17 cellular contexts compared by ENCODE assay signal in the genomic region with DNA sequence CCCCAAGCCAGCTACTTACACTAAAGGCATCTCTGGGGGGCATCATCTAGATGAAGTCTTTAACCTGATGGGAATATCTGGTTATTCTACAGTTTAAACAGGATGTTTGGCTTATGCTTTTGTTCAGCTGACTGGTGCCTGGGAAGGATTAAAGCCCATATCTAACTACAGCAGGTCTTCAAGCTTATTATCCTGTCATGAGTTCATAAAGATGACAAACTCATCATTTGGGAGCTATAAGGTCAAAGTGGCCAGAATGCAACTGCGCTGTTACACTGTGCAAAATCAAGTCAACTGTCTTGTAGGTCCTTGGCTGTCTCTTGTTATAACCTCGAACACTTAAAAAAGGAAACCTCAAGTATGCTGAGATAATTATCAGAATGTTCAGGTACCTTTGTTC. TPM values are rescaled to one million over a fixed set of nuclear protein-coding genes. Genes with fewer than 3 reads are reported as not detected.
DNase-seq lines count a peak whose midpoint lies in the region; ATAC-seq, FAIRE-seq and TF ChIP-seq lines count a peak whose summit lies in the region.
"Had no signal": no experiment of that assay in that cellular context is flagged by ENCODE, and none has a peak within 500 bp of the region (broad histone marks: within the 10 kb centered on the region; RNA-seq: fewer than 3 reads in every experiment).

No MANE protein-coding gene starts in this region.

- no peak overlapping the region for H4K8ac ChIP-seq in IMR-90 (ENCODE audit: low read depth in 2 of 2, low read length in 2 of 2)

- TF ChIP-seq RAD21 in IMR-90 (IDR thresholded peaks at IDR 0.05; ENCODE audit: low read length) (no peak), GM12878 (IDR thresholded peaks at IDR 0.05; ENCODE audit: insufficient read depth, low read depth, low read length) (no peak)

- ATAC-seq in IMR-90 (ENCODE audit: low read depth) (no peak), GM12878 (no peak), HG03521 (IDR thresholded peaks at IDR 0.05; ENCODE audit: unreplicated experiment) (no peak)
- ATAC-seq in activated CD4-positive, alpha-beta T cell treated with anti-CD3 and anti-CD28 coated beads for 36 hours: no peak

- no peak overlapping the region for H2BK120ac ChIP-seq in IMR-90 (ENCODE audit: low read depth, low read length)

- no peak for TF ChIP-seq EP300 in GM12878 (IDR thresholded peaks at IDR 0.05; ENCODE audit: borderline replicate concordance in 1 of 2, control insufficient read depth in 1 of 2, low read depth in 2 of 2, low read length in 2 of 2)

- RAD21 ChIA-PET in GM12878 (lab: Charles Lee; ENCODE audit: unreplicated experiment): no interaction called here

- peaks cover 50% of the 10 kb centered on the region for H3K36me3 Mint-ChIP-seq in MCF 10A (ENCODE audit: insufficient read depth, unreplicated experiment)
- H3K36me3 Mint-ChIP-seq in activated CD4-positive, alpha-beta T cell treated with anti-CD3 and anti-CD28 coated beads for 36 hours (ENCODE audit: low read depth): peaks cover 24% of the 10 kb centered on the region

- no peak overlapping the region for H2BK15ac ChIP-seq in IMR-90 (ENCODE audit: low read depth, low read length)

- H2AK5ac ChIP-seq in IMR-90 (ENCODE audit: low read depth, low read length): no peak overlapping the region

- in situ Hi-C loops in mammary epithelial cell (cut with MboI; ENCODE audit: low sequenced_read_pairs in 2 of 2) (no loop called here), IMR-90 (cut with MboI; ENCODE audit: low sequenced_read_pairs) (no loop called here), GM12878 (cut with MboI) (no loop called here)

- H3K4me3 ChIP-seq in mammary epithelial cell (replicated peaks in 1 of 3; ENCODE audit: insufficient read depth in 1 of 3, low read depth in 2 of 3, low read length in 3 of 3) (no peak overlapping the region), IMR-90 (ENCODE audit: insufficient read depth, low read depth, low read length) (no peak overlapping the region), GM12878 (no peak overlapping the region)
- H3K4me3 ChIP-seq: BLaER1 treated with 17β-estradiol and CSF1 and Interleukin-3, amounts not matched to agents 10 nM and 100 nM had no signal

- no peaks in the 10 kb centered on the region; the same call in 1 of the 2 replicates for H3K9me1 ChIP-seq in IMR-90 (ENCODE audit: insufficient read depth, low read length)

- TF ChIP-seq CTCF in MCF 10A (IDR thresholded peaks at IDR 0.05; ENCODE audit: unreplicated experiment) (no peak), mammary epithelial cell (conservative IDR thresholded peaks at IDR 0.05 in 1 of 2, IDR thresholded peaks at IDR 0.05 in 1 of 2; ENCODE audit: extremely low read depth in 1 of 2, insufficient read depth in 1 of 2, low read depth in 1 of 2, low read length in 2 of 2) (no peak), IMR-90 (conservative IDR thresholded peaks at IDR 0.05; ENCODE audit: low read depth, low read length) (no peak), GM12878 (IDR thresholded peaks at IDR 0.05 in 2 of 3, conservative IDR thresholded peaks at IDR 0.05 in 1 of 3; ENCODE audit: control insufficient read depth in 2 of 3, extremely low read depth in 1 of 3, insufficient read depth in 1 of 3, low read depth in 3 of 3, low read length in 3 of 3) (no peak)

- H2BK20ac ChIP-seq in IMR-90 (ENCODE audit: low read depth, low read length): no peak overlapping the region

- dilution Hi-C loops in mammary epithelial cell (cut with HindIII; ENCODE audit: low sequenced_read_pairs): loop anchor here (5.0 kb wide), 1 partner anchor 58 kb away; no protein-coding TSS in a partner anchor
- dilution Hi-C loops in IMR-90 (cut with HindIII; ENCODE audit: low sequenced_read_pairs, unreplicated experiment): no loop called here

- no peaks in the 10 kb centered on the region for H3K27me3 ChIP-seq in mammary epithelial cell (ENCODE audit: insufficient read depth, low read length)
- no peaks in the 10 kb centered on the region for H3K27me3 ChIP-seq in IMR-90 (ENCODE audit: control insufficient read depth, insufficient read depth, low read length)
- H3K27me3 ChIP-seq in GM12878 (replicated peaks in 1 of 2; ENCODE audit: control insufficient read depth in 2 of 2, insufficient read depth in 2 of 2, low read length in 1 of 2): no peaks in the 10 kb centered on the region
- H3K27me3 ChIP-seq: BLaER1 treated with 17β-estradiol and CSF1 and Interleukin-3, amounts not matched to agents 10 nM and 100 nM had no signal

- H3K56ac ChIP-seq in IMR-90 (ENCODE audit: extremely low read depth, insufficient read depth, low read length): no peak overlapping the region

- H2BK5ac ChIP-seq in IMR-90 (ENCODE audit: low read depth, low read length, poor library complexity, severe bottlenecking): no peak overlapping the region

- H3K9me3 ChIP-seq in mammary epithelial cell (replicated peaks; ENCODE audit: insufficient read depth, low read length) (no peaks in the 10 kb centered on the region), IMR-90 (ENCODE audit: control insufficient read depth, insufficient read depth, low read length) (no peaks in the 10 kb centered on the region), GM12878 (replicated peaks; ENCODE audit: control insufficient read depth, insufficient read depth, low read length) (no peaks in the 10 kb centered on the region)
- H3K9me3 ChIP-seq: BLaER1 treated with 17β-estradiol and CSF1 and Interleukin-3, amounts not matched to agents 10 nM and 100 nM had no signal

- H3K79me2 ChIP-seq in mammary epithelial cell (ENCODE audit: insufficient read depth, low read length): no peaks in the 10 kb centered on the region
- no peaks in the 10 kb centered on the region for H3K79me2 ChIP-seq in GM12878 (ENCODE audit: control insufficient read depth, insufficient read depth, low read length)

- WGBS in mammary epithelial cell (ENCODE audit: low coverage, missing lambda C conversion rate): 77% methylated on average over 2 of the region's 2 CpGs
- 100% methylated on average over 1 of the region's 2 CpGs; no CpG with 5 or more reads in 1 of the 2 experiments for WGBS in IMR-90 (ENCODE audit: extremely low coverage in 2 of 2, insufficient read length in 1 of 2), 2 experiments
- 98% methylated on average over 2 of the region's 2 CpGs for WGBS in GM12878 (ENCODE audit: insufficient coverage, insufficient replicate concordance, low lambda C conversion rate, missing lambda C conversion rate)

- BruUV-seq in MCF 10A (replicated peaks; lab: Mats Ljungman, UMichigan) (TSS peak; percentile 79), mammary epithelial cell (replicated peaks; lab: Mats Ljungman, UMichigan) (no TSS peak), IMR-90 (replicated peaks; lab: Mats Ljungman, UMichigan) (TSS peak; percentile 77), GM12878 (replicated peaks; lab: Mats Ljungman, UMichigan) (TSS peak; percentile 42)

- H3K23ac ChIP-seq in IMR-90 (ENCODE audit: low read depth, low read length): no peak overlapping the region

- H3K9me3 Mint-ChIP-seq in MCF 10A (ENCODE audit: unreplicated experiment): no peaks in the 10 kb centered on the region
- no peaks in the 10 kb centered on the region for H3K9me3 Mint-ChIP-seq in activated CD4-positive, alpha-beta T cell treated with anti-CD3 and anti-CD28 coated beads for 36 hours (ENCODE audit: low read depth)
- H3K9me3 Mint-ChIP-seq: CD4-positive, CD25-positive, alpha-beta regulatory T cell; IgD-negative memory B cell had no signal

- H2AFZ ChIP-seq in mammary epithelial cell (ENCODE audit: low read depth, low read length): no peak overlapping the region
- no peak overlapping the region for H2AFZ ChIP-seq in IMR-90 (replicated peaks; ENCODE audit: low read length, poor library complexity)
- no peak overlapping the region for H2AFZ ChIP-seq in GM12878 (ENCODE audit: control insufficient read depth, low read depth, low read length)

- DNase-seq in MCF 10A (ENCODE audit: unreplicated experiment) (no peak), mammary epithelial cell (no peak), IMR-90 (no peak), GM12878 (ENCODE audit: low read depth, low spot score) (no peak)
- no peak for DNase-seq in activated CD4-positive, alpha-beta T cell treated with anti-CD3 and anti-CD28 coated beads for 36 hours
- no peak for DNase-seq in activated CD4-positive, alpha-beta T cell treated with anti-CD3 and anti-CD28 coated beads for 4 hours
- DNase-seq: 8988T; ACHN; CD4-positive, CD25-positive, alpha-beta regulatory T cell; DMS79; EL had no signal

- H3K27me3 Mint-ChIP-seq in MCF 10A (ENCODE audit: insufficient read depth, unreplicated experiment): no peaks in the 10 kb centered on the region
- H3K27me3 Mint-ChIP-seq in activated CD4-positive, alpha-beta T cell treated with anti-CD3 and anti-CD28 coated beads for 36 hours: no peaks in the 10 kb centered on the region
- H3K27me3 Mint-ChIP-seq: CD4-positive, CD25-positive, alpha-beta regulatory T cell; IgD-negative memory B cell had no signal

- H3K4me3 Mint-ChIP-seq in MCF 10A (ENCODE audit: unreplicated experiment): no peak overlapping the region
- no peak overlapping the region for H3K4me3 Mint-ChIP-seq in activated CD4-positive, alpha-beta T cell treated with anti-CD3 and anti-CD28 coated beads for 36 hours
- H3K4me3 Mint-ChIP-seq: CD4-positive, CD25-positive, alpha-beta regulatory T cell; IgD-negative memory B cell had no signal

- no peak overlapping the region for H3K18ac ChIP-seq in IMR-90 (ENCODE audit: low read depth, low read length)

- SMC1A ChIA-PET in GM12878 (lab: Charles Lee; ENCODE audit: uncharacterized antibody, unreplicated experiment): no interaction called here

- H3K79me1 ChIP-seq in IMR-90 (ENCODE audit: low read depth in 1 of 2, low read length in 2 of 2): no peaks in the 10 kb centered on the region

- H3K36me3 ChIP-seq in mammary epithelial cell (ENCODE audit: insufficient read depth, low read length) (no peaks in the 10 kb centered on the region), IMR-90 (ENCODE audit: control insufficient read depth, insufficient read depth, low read length) (peaks cover 21% of the 10 kb centered on the region), GM12878 (ENCODE audit: control insufficient read depth in 2 of 2, insufficient read depth in 2 of 2, low read length in 1 of 2) (peaks cover 2 to 8% of the 10 kb centered on the region in 2 experiments)

- H3K4me1 ChIP-seq in mammary epithelial cell (ENCODE audit: insufficient read depth, low read length) (peaks cover 6% of the 10 kb centered on the region), IMR-90 (ENCODE audit: control insufficient read depth, insufficient read depth, low read length) (no peaks in the 10 kb centered on the region), GM12878 (ENCODE audit: control insufficient read depth, insufficient read depth, low read length) (no peaks in the 10 kb centered on the region)

- H3K27ac Mint-ChIP-seq in MCF 10A (ENCODE audit: low read depth, unreplicated experiment): no peak overlapping the region
- no peak overlapping the region for H3K27ac Mint-ChIP-seq in activated CD4-positive, alpha-beta T cell treated with anti-CD3 and anti-CD28 coated beads for 36 hours
- H3K27ac Mint-ChIP-seq: IgD-negative memory B cell had no signal

- TF ChIP-seq POLR2A in IMR-90 (IDR thresholded peaks at IDR 0.05; ENCODE audit: low read depth, low read length) (no peak), GM12878 (IDR thresholded peaks at IDR 0.05; ENCODE audit: low read depth, low read length) (no peak)

- intact Hi-C loops in MCF 10A (cut with micrococcal nuclease): no loop called here
- intact Hi-C loops in mammary epithelial cell (cut with micrococcal nuclease): no loop called here
- intact Hi-C loops in IMR-90 (cut with micrococcal nuclease): no loop called here
- intact Hi-C loops in GM12878 (cut with micrococcal nuclease; ENCODE audit: unreplicated experiment): no loop called here
- intact Hi-C loops in activated CD4-positive, alpha-beta T cell treated with anti-CD3 and anti-CD28 coated beads for 36 hours (cut with DNase I, micrococcal nuclease): no loop called here

- no peaks in the 10 kb centered on the region for H4K20me1 ChIP-seq in mammary epithelial cell (ENCODE audit: insufficient read depth, low read length)
- no peaks in the 10 kb centered on the region for H4K20me1 ChIP-seq in IMR-90 (ENCODE audit: insufficient read depth, low read length)
- H4K20me1 ChIP-seq in GM12878 (ENCODE audit: control insufficient read depth, insufficient read depth): no peaks in the 10 kb centered on the region
- H4K20me1 ChIP-seq: BLaER1 treated with 17β-estradiol and CSF1 and Interleukin-3, amounts not matched to agents 10 nM and 100 nM had no signal

- no peak overlapping the region for H2AK9ac ChIP-seq in IMR-90 (replicated peaks; ENCODE audit: low read depth, low read length, poor library complexity)

- CTCF ChIA-PET in MCF 10A (lab: Yijun Ruan, JAX): interaction anchor here (0.5 to 2.0 kb wide), 3 partner anchors 12 to 18 kb away, joined by 4 to 5 read pairs (median 4); a partner anchor contains a TSS
- CTCF ChIA-PET in mammary epithelial cell (lab: Charles Lee; ENCODE audit: low non-redundant PET): no interaction called here
- CTCF ChIA-PET in IMR-90 (lab: Yijun Ruan, JAX): no interaction called here
- CTCF ChIA-PET in GM12878 (lab: Yijun Ruan, JAX): interaction anchor here (0.7 kb wide), 1 partner anchor 45 kb away, joined by 3 read pairs; no protein-coding TSS in a partner anchor
- CTCF ChIA-PET in activated CD4-positive, alpha-beta T cell treated with anti-CD3 and anti-CD28 coated beads for 36 hours (lab: Charles Lee): interaction anchor here (0.8 kb wide), 1 partner anchor 91 kb away, joined by 3 read pairs; no protein-coding TSS in a partner anchor

- peaks cover 17% of the 10 kb centered on the region for H3K4me1 Mint-ChIP-seq in MCF 10A (ENCODE audit: insufficient read depth, unreplicated experiment)
- H3K4me1 Mint-ChIP-seq in activated CD4-positive, alpha-beta T cell treated with anti-CD3 and anti-CD28 coated beads for 36 hours: no peaks in the 10 kb centered on the region

- H4K91ac ChIP-seq in IMR-90 (ENCODE audit: insufficient read depth, low read depth, low read length): no peak overlapping the region

- H3K4ac ChIP-seq in IMR-90 (ENCODE audit: low read depth, low read length): no peak overlapping the region

- no peak overlapping the region for H3K14ac ChIP-seq in IMR-90 (replicated peaks; ENCODE audit: low read depth, low read length)

- H3K4me2 ChIP-seq in mammary epithelial cell (ENCODE audit: insufficient read depth, low read depth, low read length) (no peak overlapping the region), IMR-90 (ENCODE audit: low read depth, low read length) (no peak overlapping the region), GM12878 (ENCODE audit: control insufficient read depth, insufficient read depth) (no peak overlapping the region)
- H3K4me2 ChIP-seq: BLaER1 treated with 17β-estradiol and CSF1 and Interleukin-3, amounts not matched to agents 10 nM and 100 nM; KMS-11 had no signal

- H4K5ac ChIP-seq in IMR-90 (ENCODE audit: low read depth, low read length): no peak overlapping the region

- H3K9ac ChIP-seq in mammary epithelial cell (ENCODE audit: insufficient read depth, low read length) (no peak overlapping the region), IMR-90 (ENCODE audit: low read depth, low read length) (no peak overlapping the region), GM12878 (ENCODE audit: control insufficient read depth, insufficient read depth, low read length) (no peak overlapping the region)
- H3K9ac ChIP-seq: BLaER1 treated with 17β-estradiol and CSF1 and Interleukin-3, amounts not matched to agents 10 nM and 100 nM; KMS-11 had no signal

- H3K27ac ChIP-seq in mammary epithelial cell (ENCODE audit: insufficient read depth, low read depth, low read length): no peak overlapping the region
- no peak overlapping the region for H3K27ac ChIP-seq in IMR-90 (ENCODE audit: insufficient read depth, low read length)
- H3K27ac ChIP-seq in GM12878 (ENCODE audit: control insufficient read depth, insufficient read depth): no peak overlapping the region
- H3K27ac ChIP-seq: BLaER1 treated with 17β-estradiol and CSF1 and Interleukin-3, amounts not matched to agents 10 nM and 100 nM; KMS-11 had no signal

- no peak for FAIRE-seq in GM12878 (lab: Jason Lieb, UNC)
- FAIRE-seq: G401.6, H1 had no signal

- POLR2A ChIA-PET in MCF 10A (lab: Yijun Ruan, JAX): interaction anchor here (0.7 kb wide), 1 partner anchor 18 kb away, joined by 3 read pairs; no protein-coding TSS in a partner anchor
- POLR2A ChIA-PET in IMR-90 (lab: Charles Lee; ENCODE audit: unreplicated experiment): no interaction called here
- POLR2A ChIA-PET in GM12878 (lab: Charles Lee): no interaction called here
- POLR2A ChIA-PET in activated CD4-positive, alpha-beta T cell treated with anti-CD3 and anti-CD28 coated beads for 36 hours (lab: Charles Lee): no interaction called here

RNA-seq across cellular contexts. Expression of a gene that starts 18.6 kb away (rescaled TPM):
- total RNA-seq in MCF 10A (2022): 5.8 and 5.9 TPM in 2 replicates
- 10 to 100 TPM; 10.2 to 12.8 TPM for total RNA-seq in mammary epithelial cell
- polyA plus RNA-seq in mammary epithelial cell: 9.8 TPM
- 6.4 TPM for polyA minus RNA-seq in mammary epithelial cell
- total RNA-seq in IMR-90 (2012; rRNA removed): 6.4 and 7.3 TPM in 2 replicates
- 8.3 and 9.0 TPM in 2 replicates for polyA plus RNA-seq in IMR-90 (2012; rRNA removed)
- polyA plus RNA-seq in IMR-90 (2012; cell fraction: cytosol; rRNA removed): 7.2 and 9.7 TPM in 2 replicates
- polyA plus RNA-seq in IMR-90 (2012; cell fraction: nucleus; rRNA removed; ENCODE audit: low replicate concordance): 22.3 and 26.0 TPM in 2 replicates
- 18.1 and 19.8 TPM in 2 replicates for total RNA-seq in GM12878 (2013; cell fraction: nucleolus; rRNA removed)
- total RNA-seq in GM12878 (2014; rRNA removed): 10.3 and 11.1 TPM in 2 replicates
- 8.4 and 8.6 TPM in 2 replicates for total RNA-seq in GM12878 (2014; rRNA removed; fragmentation: Illumina TruSeq; extraction: Trizol)
- total RNA-seq in GM12878 (2021): 9.9 and 11.4 TPM in 2 replicates
- 8.6 TPM for polyA plus RNA-seq in GM12878 (2011; ENCODE audit: low read depth)
- polyA plus RNA-seq in GM12878 (2011; rRNA removed): 12.4 and 16.0 TPM in 2 replicates
- 16.4 and 17.1 TPM in 2 replicates for polyA plus RNA-seq in GM12878 (2011; cell fraction: cytosol; rRNA removed)
- 19.9 and 24.1 TPM in 2 replicates for polyA plus RNA-seq in GM12878 (2011; cell fraction: nucleus; rRNA removed)
- polyA plus RNA-seq in GM12878 (2012): 10.2 and 11.3 TPM in 2 replicates
- polyA plus RNA-seq in GM12878 (2014; fragmentation: Illumina TruSeq; extraction: Trizol): 10.3 and 12.8 TPM in 2 replicates
- 1 to 10 TPM; 1.0 to 4.1 TPM for polyA plus RNA-seq in GM12878 (2014; fragmentation: Nextera tagmentation; extraction: Ambion mirVana)
- polyA plus RNA-seq in GM12878 (2014; rRNA removed): 9.8 and 10.7 TPM in 2 replicates
- polyA plus RNA-seq in GM12878 (2016; fragmentation: Nextera tagmentation; extraction: Ambion mirVana): 1 to 10 TPM; 5.6 to 5.9 TPM
- 14.6 and 18.1 TPM in 2 replicates for polyA minus RNA-seq in GM12878 (2011; rRNA and poly(A)+ RNA removed)
- 2.7 and 4.0 TPM in 2 replicates for polyA minus RNA-seq in GM12878 (2011; cell fraction: cytosol; rRNA and poly(A)+ RNA removed)
- 12.7 and 18.1 TPM in 2 replicates for polyA minus RNA-seq in GM12878 (2011; cell fraction: nucleus; rRNA and poly(A)+ RNA removed)
- total RNA-seq in activated CD4-positive, alpha-beta T cell treated with anti-CD3 and anti-CD28 coated beads for 36 hours: 1 to 10 TPM; 8.5 to 8.9 TPM

RNA-seq across cellular contexts. Expression of a gene that starts 31.1 kb away (rescaled TPM):
- 25.6 and 33.7 TPM in 2 replicates for total RNA-seq in MCF 10A (2022)
- total RNA-seq in mammary epithelial cell: 10 to 100 TPM; 21.7 to 50.0 TPM
- polyA plus RNA-seq in mammary epithelial cell: 35.0 TPM
- polyA minus RNA-seq in mammary epithelial cell: 56.7 TPM
- 14.3 and 16.4 TPM in 2 replicates for total RNA-seq in IMR-90 (2012; rRNA removed)
- 32.9 and 35.2 TPM in 2 replicates for polyA plus RNA-seq in IMR-90 (2012; rRNA removed)
- polyA plus RNA-seq in IMR-90 (2012; cell fraction: cytosol; rRNA removed): 19.1 and 20.7 TPM in 2 replicates
- 196 and 231 TPM in 2 replicates for polyA plus RNA-seq in IMR-90 (2012; cell fraction: nucleus; rRNA removed; ENCODE audit: low replicate concordance)
- 46.3 and 51.4 TPM in 2 replicates for total RNA-seq in GM12878 (2013; cell fraction: nucleolus; rRNA removed)
- 19.1 and 20.0 TPM in 2 replicates for total RNA-seq in GM12878 (2014; rRNA removed)
- 19.2 and 21.2 TPM in 2 replicates for total RNA-seq in GM12878 (2014; rRNA removed; fragmentation: Illumina TruSeq; extraction: Trizol)
- 22.1 and 29.1 TPM in 2 replicates for total RNA-seq in GM12878 (2021)
- polyA plus RNA-seq in GM12878 (2011; ENCODE audit: low read depth): 30.5 TPM
- polyA plus RNA-seq in GM12878 (2011; rRNA removed): 27.8 and 34.6 TPM in 2 replicates
- 27.9 and 31.4 TPM in 2 replicates for polyA plus RNA-seq in GM12878 (2011; cell fraction: cytosol; rRNA removed)
- 72.1 and 77.2 TPM in 2 replicates for polyA plus RNA-seq in GM12878 (2011; cell fraction: nucleus; rRNA removed)
- 19.6 and 25.7 TPM in 2 replicates for polyA plus RNA-seq in GM12878 (2012)
- polyA plus RNA-seq in GM12878 (2014; fragmentation: Illumina TruSeq; extraction: Trizol): 26.3 and 34.6 TPM in 2 replicates
- polyA plus RNA-seq in GM12878 (2014; fragmentation: Nextera tagmentation; extraction: Ambion mirVana): 10 to 100 TPM; 13.7 to 17.0 TPM
- polyA plus RNA-seq in GM12878 (2014; rRNA removed): 29.9 and 30.2 TPM in 2 replicates
- 10 to 100 TPM; 26.8 to 29.7 TPM for polyA plus RNA-seq in GM12878 (2016; fragmentation: Nextera tagmentation; extraction: Ambion mirVana)
- polyA minus RNA-seq in GM12878 (2011; rRNA and poly(A)+ RNA removed): 25.4 and 27.3 TPM in 2 replicates
- 5.7 and 10.1 TPM in 2 replicates for polyA minus RNA-seq in GM12878 (2011; cell fraction: cytosol; rRNA and poly(A)+ RNA removed)
- 14.7 and 28.6 TPM in 2 replicates for polyA minus RNA-seq in GM12878 (2011; cell fraction: nucleus; rRNA and poly(A)+ RNA removed)
- 10 to 100 TPM; 27.8 to 31.0 TPM for total RNA-seq in activated CD4-positive, alpha-beta T cell treated with anti-CD3 and anti-CD28 coated beads for 36 hours

RNA-seq across cellular contexts. Expression of a gene that starts 33.0 kb away (rescaled TPM):
- 43.2 and 44.1 TPM in 2 replicates for total RNA-seq in MCF 10A (2022)
- total RNA-seq in mammary epithelial cell: 10 to 100 TPM; 24.8 to 36.5 TPM
- polyA plus RNA-seq in mammary epithelial cell: 36.1 TPM
- polyA minus RNA-seq in mammary epithelial cell: 24.2 TPM
- total RNA-seq in IMR-90 (2012; rRNA removed): 52.2 and 80.3 TPM in 2 replicates
- 45.4 and 55.5 TPM in 2 replicates for polyA plus RNA-seq in IMR-90 (2012; rRNA removed)
- polyA plus RNA-seq in IMR-90 (2012; cell fraction: cytosol; rRNA removed): 19.9 and 67.2 TPM in 2 replicates
- 8.4 and 36.0 TPM in 2 replicates for polyA plus RNA-seq in IMR-90 (2012; cell fraction: nucleus; rRNA removed; ENCODE audit: low replicate concordance)
- 31.8 and 37.1 TPM in 2 replicates for total RNA-seq in GM12878 (2013; cell fraction: nucleolus; rRNA removed)
- 42.8 and 49.5 TPM in 2 replicates for total RNA-seq in GM12878 (2014; rRNA removed)
- total RNA-seq in GM12878 (2014; rRNA removed; fragmentation: Illumina TruSeq; extraction: Trizol): 40.1 and 41.3 TPM in 2 replicates
- total RNA-seq in GM12878 (2021): 39.6 and 40.2 TPM in 2 replicates
- 49.3 TPM for polyA plus RNA-seq in GM12878 (2011; ENCODE audit: low read depth)
- 93.5 and 123 TPM in 2 replicates for polyA plus RNA-seq in GM12878 (2011; rRNA removed)
- 69.3 and 105 TPM in 2 replicates for polyA plus RNA-seq in GM12878 (2011; cell fraction: cytosol; rRNA removed)
- 35.8 and 37.9 TPM in 2 replicates for polyA plus RNA-seq in GM12878 (2011; cell fraction: nucleus; rRNA removed)
- 35.3 and 44.8 TPM in 2 replicates for polyA plus RNA-seq in GM12878 (2012)
- polyA plus RNA-seq in GM12878 (2014; fragmentation: Illumina TruSeq; extraction: Trizol): 61.1 and 67.6 TPM in 2 replicates
- polyA plus RNA-seq in GM12878 (2014; fragmentation: Nextera tagmentation; extraction: Ambion mirVana): 10 to 100 TPM; 15.2 to 32.6 TPM
- 42.3 and 54.0 TPM in 2 replicates for polyA plus RNA-seq in GM12878 (2014; rRNA removed)
- 10 to 100 TPM; 64.2 to 74.6 TPM for polyA plus RNA-seq in GM12878 (2016; fragmentation: Nextera tagmentation; extraction: Ambion mirVana)
- 49.3 and 62.9 TPM in 2 replicates for polyA minus RNA-seq in GM12878 (2011; rRNA and poly(A)+ RNA removed)
- 17.8 and 19.5 TPM in 2 replicates for polyA minus RNA-seq in GM12878 (2011; cell fraction: cytosol; rRNA and poly(A)+ RNA removed)
- 13.5 and 17.1 TPM in 2 replicates for polyA minus RNA-seq in GM12878 (2011; cell fraction: nucleus; rRNA and poly(A)+ RNA removed)
- total RNA-seq in activated CD4-positive, alpha-beta T cell treated with anti-CD3 and anti-CD28 coated beads for 36 hours: 10 to 100 TPM; 46.1 to 48.5 TPM

RNA-seq across cellular contexts. Expression of a gene that starts 36.4 kb away (rescaled TPM):
- total RNA-seq in MCF 10A (2022) (not detected in 2 replicates), mammary epithelial cell (not detected), IMR-90 (2012; rRNA removed) (not detected in 2 replicates), GM12878 (2014; rRNA removed) (not detected in 2 replicates), GM12878 (2014; rRNA removed; fragmentation: Illumina TruSeq; extraction: Trizol) (not detected in 2 replicates), GM12878 (2021) (not detected in 2 replicates)
- polyA plus RNA-seq in mammary epithelial cell (not detected), IMR-90 (2012; rRNA removed) (not detected in 2 replicates), GM12878 (2011; rRNA removed) (0.07 TPM in 1 of 2 replicates, not detected in the other), GM12878 (2014; fragmentation: Illumina TruSeq; extraction: Trizol) (not detected in 2 replicates), GM12878 (2014; fragmentation: Nextera tagmentation; extraction: Ambion mirVana) (not detected), GM12878 (2014; rRNA removed) (not detected in 2 replicates), GM12878 (2016; fragmentation: Nextera tagmentation; extraction: Ambion mirVana) (under 1 TPM; 0.15 to 0.32 TPM)
- not detected for polyA minus RNA-seq in mammary epithelial cell
- not detected in 2 replicates for polyA plus RNA-seq in IMR-90 (2012; cell fraction: cytosol; rRNA removed)
- 0.23 TPM in 1 of 2 replicates, not detected in the other for polyA plus RNA-seq in IMR-90 (2012; cell fraction: nucleus; rRNA removed; ENCODE audit: low replicate concordance)
- not detected in 2 replicates for total RNA-seq in GM12878 (2013; cell fraction: nucleolus; rRNA removed)
- polyA plus RNA-seq in GM12878 (2011; ENCODE audit: low read depth): not detected
- not detected in 2 replicates for polyA plus RNA-seq in GM12878 (2011; cell fraction: cytosol; rRNA removed)
- 0.15 TPM in 1 of 2 replicates, not detected in the other for polyA plus RNA-seq in GM12878 (2011; cell fraction: nucleus; rRNA removed)
- polyA plus RNA-seq in GM12878 (2012): 0.32 TPM in 1 of 2 replicates, not detected in the other
- 0.21 TPM in 1 of 2 replicates, not detected in the other for polyA minus RNA-seq in GM12878 (2011; rRNA and poly(A)+ RNA removed)
- not detected in 2 replicates for polyA minus RNA-seq in GM12878 (2011; cell fraction: cytosol; rRNA and poly(A)+ RNA removed)
- not detected in 2 replicates for polyA minus RNA-seq in GM12878 (2011; cell fraction: nucleus; rRNA and poly(A)+ RNA removed)
- under 1 TPM in 1 of 2 experiments, not detected in 1; 0.18 TPM for total RNA-seq in activated CD4-positive, alpha-beta T cell treated with anti-CD3 and anti-CD28 coated beads for 36 hours
- total RNA-seq: CD4-positive, CD25-positive, alpha-beta regulatory T cell; H1 had no signal
- polyA plus RNA-seq: CD4-positive, CD25-positive, alpha-beta regulatory T cell; IgD-negative memory B cell had no signal

Comparison
In these comparisons a context has a peak if more than half of its experiments do, and no peak if none do; other contexts are left out.
1. CTCF ChIA-PET loops: an anchor here in MCF 10A (0.5 to 2.0 kb wide), GM12878 (0.7 kb wide) and activated CD4-positive, alpha-beta T cell treated with anti-CD3 and anti-CD28 coated beads for 36 hours (0.8 kb wide); none called in mammary epithelial cell and IMR-90.